Comparison of ENCODE assay signal across 14 cellular contexts in the genomic region with DNA sequence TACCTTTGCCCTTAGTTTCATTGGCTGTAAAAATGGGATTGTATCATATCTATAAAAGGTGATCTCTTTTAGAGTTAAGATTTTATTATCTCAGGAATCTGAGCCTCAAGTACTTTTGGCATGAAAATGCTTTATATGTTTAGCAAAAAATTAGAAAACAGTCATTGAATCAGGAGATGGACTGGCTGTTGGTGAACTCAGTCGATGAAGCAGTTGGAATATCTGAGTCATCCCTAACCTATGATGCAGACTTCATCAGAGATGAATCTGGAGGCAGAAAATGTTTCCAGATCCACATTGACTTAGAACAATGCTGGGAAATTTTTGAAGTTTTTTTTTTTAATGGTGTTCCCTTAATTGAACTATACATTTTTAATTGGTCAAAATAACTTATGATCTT.
DNase-seq lines count a peak whose midpoint lies in the region; ATAC-seq, FAIRE-seq and TF ChIP-seq lines count a peak whose summit lies in the region.
"Had no signal": no experiment of that assay in that cellular context is flagged by ENCODE, and none has a peak within 500 bp of the region (broad histone marks: within the 10 kb centered on the region; RNA-seq: fewer than 3 reads in every experiment).

No MANE protein-coding gene starts in this region.

- no peaks in the 10 kb centered on the region for H3K27me3 ChIP-seq in colonic mucosa
- H3K27me3 ChIP-seq in effector memory CD4-positive, alpha-beta T cell (replicated peaks; ENCODE audit: control insufficient read depth, insufficient read depth, low read length, poor library complexity, severe bottlenecking), result no peaks in the 10 kb centered on the region
- H3K27me3 ChIP-seq: BE2C, right atrium auricular region, suprapubic skin had no signal

- no peak overlapping the region for H3K9ac ChIP-seq in colonic mucosa (ENCODE audit: low read depth in 2 of 2, low read length in 2 of 2)

- no peaks in the 10 kb centered on the region for H3K4me1 ChIP-seq in colonic mucosa
- no peaks in the 10 kb centered on the region for H3K4me1 ChIP-seq in effector memory CD4-positive, alpha-beta T cell (ENCODE audit: control insufficient read depth, insufficient read depth, low read length, poor library complexity, severe bottlenecking)
- H3K4me1 ChIP-seq: BE2C, right atrium auricular region, suprapubic skin had no signal

- H3K36me3 Mint-ChIP-seq in activated naive CD8-positive, alpha-beta T cell treated with anti-CD3 and anti-CD28 coated beads, Interleukin-2, amount 50 U/mL, for 24 hours (ENCODE audit: low read depth), result no peaks in the 10 kb centered on the region
- H3K36me3 Mint-ChIP-seq in activated naive CD8-positive, alpha-beta T cell treated with anti-CD3 and anti-CD28 coated beads for 36 hours, result no peaks in the 10 kb centered on the region

- TF ChIP-seq CTCF in fibroblast of pulmonary artery (IDR thresholded peaks at IDR 0.05; ENCODE audit: low read length, missing control alignments), result no peak
- TF ChIP-seq CTCF in colonic mucosa (IDR thresholded peaks at IDR 0.05), result no peak

- H3K4me3 Mint-ChIP-seq in activated naive CD8-positive, alpha-beta T cell treated with anti-CD3 and anti-CD28 coated beads, Interleukin-2, amount 50 U/mL, for 24 hours, result no peak overlapping the region
- no peak overlapping the region for H3K4me3 Mint-ChIP-seq in activated naive CD8-positive, alpha-beta T cell treated with anti-CD3 and anti-CD28 coated beads for 36 hours
- H3K4me3 Mint-ChIP-seq: activated T-cell treated with anti-CD3 and anti-CD28 coated beads, Interleukin-2, amount 50 U/mL, for 4 hours; mesothelial cell of epicardium had no signal

- no peaks in the 10 kb centered on the region for H3K36me3 ChIP-seq in colonic mucosa
- no peaks in the 10 kb centered on the region for H3K36me3 ChIP-seq in effector memory CD4-positive, alpha-beta T cell (ENCODE audit: control insufficient read depth, insufficient read depth, low read length)
- H3K36me3 ChIP-seq: BE2C, right atrium auricular region, suprapubic skin had no signal

- no peak overlapping the region for H3K27ac ChIP-seq in colonic mucosa
- H3K27ac ChIP-seq in effector memory CD4-positive, alpha-beta T cell (ENCODE audit: insufficient read depth, low read length, poor library complexity, severe bottlenecking), result no peak overlapping the region
- H3K27ac ChIP-seq: right atrium auricular region, suprapubic skin, VCaP had no signal

- intact Hi-C loops in colonic mucosa (cut with DNase I), result no loop called here

- peaks cover 2% of the 10 kb centered on the region for H3K4me1 Mint-ChIP-seq in activated naive CD8-positive, alpha-beta T cell treated with anti-CD3 and anti-CD28 coated beads, Interleukin-2, amount 50 U/mL, for 24 hours
- no peaks in the 10 kb centered on the region for H3K4me1 Mint-ChIP-seq in activated naive CD8-positive, alpha-beta T cell treated with anti-CD3 and anti-CD28 coated beads for 36 hours

- H3K27ac Mint-ChIP-seq in activated naive CD8-positive, alpha-beta T cell treated with anti-CD3 and anti-CD28 coated beads, Interleukin-2, amount 50 U/mL, for 24 hours, result no peak overlapping the region
- H3K27ac Mint-ChIP-seq in activated naive CD8-positive, alpha-beta T cell treated with anti-CD3 and anti-CD28 coated beads for 36 hours, result no peak overlapping the region
- H3K27ac Mint-ChIP-seq: mesothelial cell of epicardium had no signal

- H3K27me3 Mint-ChIP-seq in activated naive CD8-positive, alpha-beta T cell treated with anti-CD3 and anti-CD28 coated beads, Interleukin-2, amount 50 U/mL, for 24 hours, result peaks cover 19% of the 10 kb centered on the region
- H3K27me3 Mint-ChIP-seq in activated naive CD8-positive, alpha-beta T cell treated with anti-CD3 and anti-CD28 coated beads for 36 hours, result peaks cover 37% of the 10 kb centered on the region

- no peaks in the 10 kb centered on the region for H3K9me3 Mint-ChIP-seq in activated naive CD8-positive, alpha-beta T cell treated with anti-CD3 and anti-CD28 coated beads, Interleukin-2, amount 50 U/mL, for 24 hours
- H3K9me3 Mint-ChIP-seq in activated naive CD8-positive, alpha-beta T cell treated with anti-CD3 and anti-CD28 coated beads for 36 hours, result no peaks in the 10 kb centered on the region
- H3K9me3 Mint-ChIP-seq: activated T-cell treated with anti-CD3 and anti-CD28 coated beads, Interleukin-2, amount 50 U/mL, for 4 hours had no signal

- ATAC-seq in activated naive CD8-positive, alpha-beta T cell treated with anti-CD3 and anti-CD28 coated beads, Interleukin-2, amount 50 U/mL, for 24 hours, result peak; percentile 52
- ATAC-seq in SK-N-SH treated with all-trans-retinoic acid at 6 μM for 48 hours, result peak; percentile 94
- ATAC-seq: activated T-cell treated with anti-CD3 and anti-CD28 coated beads, Interleukin-2, amount 50 U/mL, for 4 hours had no signal

- H3K4me3 ChIP-seq in fibroblast of pulmonary artery (replicated peaks; ENCODE audit: low read depth, low read length), result no peak overlapping the region
- H3K4me3 ChIP-seq in colonic mucosa, result no peak overlapping the region
- no peak overlapping the region for H3K4me3 ChIP-seq in effector memory CD4-positive, alpha-beta T cell (ENCODE audit: insufficient read depth, low read depth, low read length, poor library complexity, severe bottlenecking)
- H3K4me3 ChIP-seq: right atrium auricular region, suprapubic skin had no signal

- no peaks in the 10 kb centered on the region for H3K9me3 ChIP-seq in colonic mucosa
- no peaks in the 10 kb centered on the region for H3K9me3 ChIP-seq in effector memory CD4-positive, alpha-beta T cell (ENCODE audit: control insufficient read depth, low read length)
- H3K9me3 ChIP-seq: BE2C, right atrium auricular region, suprapubic skin had no signal

- DNase-seq in activated naive CD8-positive, alpha-beta T cell treated with anti-CD3 and anti-CD28 coated beads, Interleukin-2, amount 50 U/mL, for 24 hours, result no peak
- no peak for DNase-seq in activated naive CD8-positive, alpha-beta T cell treated with anti-CD3 and anti-CD28 coated beads for 36 hours
- DNase-seq in fibroblast of pulmonary artery (ENCODE audit: low read depth) (peak; percentile 71), urothelium cell line (ENCODE audit: low spot score) (peak; percentile 75), colonic mucosa (no peak), superior temporal gyrus (ENCODE audit: extremely low spot score) (no peak)
- no peak for DNase-seq in effector memory CD4-positive, alpha-beta T cell
- DNase-seq: activated T-cell treated with anti-CD3 and anti-CD28 coated beads, Interleukin-2, amount 50 U/mL, for 4 hours; BE2C had no signal

- FAIRE-seq in urothelium cell line (lab: Jason Lieb, UNC), result peak; percentile 62

TF ChIP-seq in SK-N-SH treated with all-trans-retinoic acid at 6 μM for 48 hours, 23 proteins besides CTCF, POLR2A, EP300 and RAD21 (continues in another document):
- TF ChIP-seq, protein P1, sequence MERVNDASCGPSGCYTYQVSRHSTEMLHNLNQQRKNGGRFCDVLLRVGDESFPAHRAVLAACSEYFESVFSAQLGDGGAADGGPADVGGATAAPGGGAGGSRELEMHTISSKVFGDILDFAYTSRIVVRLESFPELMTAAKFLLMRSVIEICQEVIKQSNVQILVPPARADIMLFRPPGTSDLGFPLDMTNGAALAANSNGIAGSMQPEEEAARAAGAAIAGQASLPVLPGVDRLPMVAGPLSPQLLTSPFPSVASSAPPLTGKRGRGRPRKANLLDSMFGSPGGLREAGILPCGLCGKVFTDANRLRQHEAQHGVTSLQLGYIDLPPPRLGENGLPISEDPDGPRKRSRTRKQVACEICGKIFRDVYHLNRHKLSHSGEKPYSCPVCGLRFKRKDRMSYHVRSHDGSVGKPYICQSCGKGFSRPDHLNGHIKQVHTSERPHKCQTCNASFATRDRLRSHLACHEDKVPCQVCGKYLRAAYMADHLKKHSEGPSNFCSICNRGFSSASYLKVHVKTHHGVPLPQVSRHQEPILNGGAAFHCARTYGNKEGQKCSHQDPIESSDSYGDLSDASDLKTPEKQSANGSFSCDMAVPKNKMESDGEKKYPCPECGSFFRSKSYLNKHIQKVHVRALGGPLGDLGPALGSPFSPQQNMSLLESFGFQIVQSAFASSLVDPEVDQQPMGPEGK (CRISPR knock-in tag; IDR thresholded peaks at IDR 0.05; ENCODE audit: borderline replicate concordance), result no peak
- TF ChIP-seq, protein P2, sequence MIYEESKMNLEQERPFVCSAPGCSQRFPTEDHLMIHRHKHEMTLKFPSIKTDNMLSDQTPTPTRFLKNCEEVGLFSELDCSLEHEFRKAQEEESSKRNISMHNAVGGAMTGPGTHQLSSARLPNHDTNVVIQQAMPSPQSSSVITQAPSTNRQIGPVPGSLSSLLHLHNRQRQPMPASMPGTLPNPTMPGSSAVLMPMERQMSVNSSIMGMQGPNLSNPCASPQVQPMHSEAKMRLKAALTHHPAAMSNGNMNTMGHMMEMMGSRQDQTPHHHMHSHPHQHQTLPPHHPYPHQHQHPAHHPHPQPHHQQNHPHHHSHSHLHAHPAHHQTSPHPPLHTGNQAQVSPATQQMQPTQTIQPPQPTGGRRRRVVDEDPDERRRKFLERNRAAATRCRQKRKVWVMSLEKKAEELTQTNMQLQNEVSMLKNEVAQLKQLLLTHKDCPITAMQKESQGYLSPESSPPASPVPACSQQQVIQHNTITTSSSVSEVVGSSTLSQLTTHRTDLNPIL (CRISPR knock-in tag; IDR thresholded peaks at IDR 0.05; ENCODE audit: low read depth), result 0 out of 2 replicates have a peak, but pooled peaks have one; percentile 14
- TF ChIP-seq ARNTL (CRISPR knock-in tag; IDR thresholded peaks at IDR 0.05; ENCODE audit: borderline replicate concordance, low read depth) (no peak), ZC3H10 (CRISPR knock-in tag; IDR thresholded peaks at IDR 0.05) (0 out of 2 replicates have a peak, but pooled peaks have one; percentile 78), ZFP3 (CRISPR knock-in tag; IDR thresholded peaks at IDR 0.05) (0 out of 2 replicates have a peak, but pooled peaks have one; percentile 17), ESRRG (CRISPR knock-in tag; IDR thresholded peaks at IDR 0.05) (no peak), TCF4 (CRISPR knock-in tag; IDR thresholded peaks at IDR 0.05; ENCODE audit: borderline replicate concordance) (no peak), ZNF565 (CRISPR knock-in tag; conservative IDR thresholded peaks at IDR 0.05; ENCODE audit: low read depth) (no peak), ISL1 (CRISPR knock-in tag; IDR thresholded peaks at IDR 0.05) (no peak; the same call in 1 of the 2 replicates), GLIS3 (CRISPR knock-in tag; IDR thresholded peaks at IDR 0.05) (no peak), ZNF70 (CRISPR knock-in tag; IDR thresholded peaks at IDR 0.05) (no peak), RARB (CRISPR knock-in tag; IDR thresholded peaks at IDR 0.05) (no peak), OSR1 (CRISPR knock-in tag; IDR thresholded peaks at IDR 0.05) (no peak), BACH2 (CRISPR knock-in tag; IDR thresholded peaks at IDR 0.05; ENCODE audit: borderline replicate concordance) (no peak)

Comparison
In these comparisons a context has a peak if more than half of its experiments do, and no peak if none do; other contexts are left out.
1. DNase-seq: peak in fibroblast of pulmonary artery (single experiment) and urothelium cell line (single experiment); none in activated naive CD8-positive, alpha-beta T cell treated with anti-CD3 and anti-CD28 coated beads, Interleukin-2, amount 50 U/mL, for 24 hours (single experiment), activated naive CD8-positive, alpha-beta T cell treated with anti-CD3 and anti-CD28 coated beads for 36 hours (single experiment), colonic mucosa (single experiment), effector memory CD4-positive, alpha-beta T cell (0 of 3) and superior temporal gyrus (single experiment).